In the genomic region with DNA sequence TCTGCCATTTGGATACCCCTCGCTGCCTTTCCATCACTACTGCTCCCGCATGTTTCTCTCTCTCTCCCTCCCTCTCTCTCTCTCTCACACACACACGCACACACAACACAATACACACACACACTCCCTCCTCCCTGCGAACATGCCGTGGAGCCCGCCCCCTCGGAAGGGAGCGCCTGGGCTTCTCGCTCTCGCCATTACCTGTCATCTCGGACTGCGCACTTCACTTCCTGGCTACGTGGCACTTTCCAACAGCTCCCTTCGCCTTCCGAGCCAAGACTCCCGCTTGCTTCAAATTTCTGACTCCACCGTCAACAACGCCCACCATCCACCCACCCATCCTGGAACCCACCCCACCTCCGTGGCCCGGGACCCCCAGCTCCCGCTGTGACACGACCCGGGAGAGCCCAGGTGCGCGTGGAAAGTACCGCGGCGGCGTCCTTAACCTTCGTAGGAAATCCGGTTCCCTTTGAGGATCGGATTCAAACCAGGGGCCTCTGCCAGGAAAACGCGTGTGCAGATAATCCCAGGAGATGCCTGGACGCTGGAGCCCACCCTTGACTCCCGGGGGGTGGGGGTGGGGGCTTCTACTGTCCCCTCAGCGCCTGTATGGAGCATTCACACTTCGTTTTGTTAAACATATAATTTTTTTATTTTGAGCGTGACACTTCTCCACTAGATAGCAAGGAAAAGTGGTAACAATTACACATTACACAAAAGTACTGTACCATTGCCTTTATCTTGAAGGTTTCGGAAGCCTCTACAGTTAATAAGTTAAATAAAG, we compare ENCODE assay signal across 10 cellular contexts. TPM values are rescaled to one million over a fixed set of nuclear protein-coding genes. Genes with fewer than 3 reads are reported as not detected.
DNase-seq lines count a peak whose midpoint lies in the region; ATAC-seq and TF ChIP-seq lines count a peak whose summit lies in the region.
"Had no signal": no experiment of that assay in that cellular context is flagged by ENCODE, and none has a peak within 500 bp of the region (broad histone marks: within the 10 kb centered on the region; RNA-seq: fewer than 3 reads in every experiment).

No MANE protein-coding gene starts in this region.

- intact Hi-C loops in activated B cell treated with CpG ODN at 0.5 μM for 24 hours (cut with micrococcal nuclease) (loop anchor here (2.0 kb wide), 1 partner anchor 18 kb away; no protein-coding TSS in a partner anchor), ovary (cut with DNase I) (loop anchor here in 2 of 4 donors (5.0 to 10.0 kb wide), 3 partner anchors 128 to 161 kb away; no protein-coding TSS in a partner anchor), adrenal gland (cut with DNase I) (no loop called here)

- H3K4me2 ChIP-seq in GM23338 = peak overlapping the region; percentile 84
- peak overlapping the region; percentile 94 for H3K4me2 ChIP-seq in hepatocyte

- no peaks in the 10 kb centered on the region; the same call in 2 of the 3 replicates for H3K9me3 Mint-ChIP-seq in GM23338
- H3K9me3 Mint-ChIP-seq in activated B cell treated with CpG ODN at 0.5 μM for 24 hours = no peaks in the 10 kb centered on the region

- peaks cover 75% of the 10 kb centered on the region for H3K27me3 Mint-ChIP-seq in GM23338 (ENCODE audit: insufficient read depth, low read depth, poor library complexity)
- peaks cover 24% of the 10 kb centered on the region for H3K27me3 Mint-ChIP-seq in activated B cell treated with CpG ODN at 0.5 μM for 24 hours

- in situ Hi-C loops in ACHN (cut with HindIII; ENCODE audit: low pct_ligation_motif_present, low pct_unique_long_range_greater_than_20kb, low sequenced_read_pairs) = no loop called here

- peak overlapping the region; percentile 54 for H3K4me3 ChIP-seq in GM23338
- H3K4me3 ChIP-seq in hepatocyte = peak overlapping the region; percentile 21
- H3K4me3 ChIP-seq in ovary = peak overlapping the region; percentile 28
- no peak overlapping the region for H3K4me3 ChIP-seq in adrenal gland

- H3F3A ChIP-seq in GM23338 (replicated peaks; ENCODE audit: low read depth) = 0 out of 2 replicates have a peak, but pooled peaks cover 5% of the 10 kb centered on the region

- H3K36me3 ChIP-seq in GM23338 (ENCODE audit: insufficient read depth) = no peaks in the 10 kb centered on the region
- H3K36me3 ChIP-seq in hepatocyte (replicated peaks; ENCODE audit: insufficient read depth, low read depth) = no peaks in the 10 kb centered on the region
- no peaks in the 10 kb centered on the region for H3K36me3 ChIP-seq in ovary
- no peaks in the 10 kb centered on the region for H3K36me3 ChIP-seq in adrenal gland (replicated peaks in 1 of 2)

- 3% methylated on average over 28 of the region's 40 CpGs for WGBS in hepatocyte (ENCODE audit: low lambda C conversion rate, missing lambda C conversion rate)
- WGBS in ovary, 3 donors = 18 to 30% (median 21%) methylated on average over 40 of the region's 40 CpGs
- WGBS in adrenal gland, 4 donors = 33 to 43% (median 39%) methylated on average over 32 to 40 of the region's 40 CpGs

- H3K9me3 ChIP-seq in hepatocyte (ENCODE audit: low read depth) (no peaks in the 10 kb centered on the region), ovary (peaks cover 0 to 3% of the 10 kb centered on the region in 2 donors), adrenal gland (replicated peaks in 1 of 3) (no peaks in the 10 kb centered on the region)

- peaks cover 50% of the 10 kb centered on the region for H3K4me1 ChIP-seq in GM23338 (ENCODE audit: insufficient read depth)
- peaks cover 33% of the 10 kb centered on the region for H3K4me1 ChIP-seq in hepatocyte (ENCODE audit: insufficient read depth)
- no peaks in the 10 kb centered on the region for H3K4me1 ChIP-seq in ovary (ENCODE audit: insufficient read depth)
- peaks cover 0 to 8% of the 10 kb centered on the region in 2 donors for H3K4me1 ChIP-seq in adrenal gland (replicated peaks in 1 of 2)

- TF ChIP-seq CTCF in GM23338 (conservative IDR thresholded peaks at IDR 0.05; ENCODE audit: low read depth in 2 of 2) (no peak), activated B cell treated with CpG ODN at 0.5 μM for 24 hours (IDR thresholded peaks at IDR 0.05) (no peak), hepatocyte (IDR thresholded peaks at IDR 0.05; ENCODE audit: poor library complexity) (no peak), ovary (IDR thresholded peaks at IDR 0.05) (no peak), adrenal gland (IDR thresholded peaks at IDR 0.05) (no peak)

- no peaks in the 10 kb centered on the region; the same call in 2 of the 3 replicates for H3K36me3 Mint-ChIP-seq in GM23338 (ENCODE audit: low read depth)
- no peaks in the 10 kb centered on the region for H3K36me3 Mint-ChIP-seq in activated B cell treated with CpG ODN at 0.5 μM for 24 hours (ENCODE audit: low read depth)

- TF ChIP-seq EP300 in ovary (IDR thresholded peaks at IDR 0.05) = no peak

- H3K9me2 ChIP-seq in GM23338 (ENCODE audit: insufficient read depth) (no peaks in the 10 kb centered on the region), hepatocyte (replicated peaks; ENCODE audit: insufficient read depth) (no peaks in the 10 kb centered on the region)

- H3K4me1 Mint-ChIP-seq in GM23338 (peaks cover 35% of the 10 kb centered on the region), activated B cell treated with CpG ODN at 0.5 μM for 24 hours (peaks cover 19% of the 10 kb centered on the region)

- H3K27me3 ChIP-seq in GM23338 (ENCODE audit: insufficient read depth) (peaks cover 94% of the 10 kb centered on the region), hepatocyte (peaks cover 87% of the 10 kb centered on the region), ovary (no peaks in the 10 kb centered on the region), adrenal gland (peaks cover 62% of the 10 kb centered on the region)

- ATAC-seq in GM23338 = peak; percentile 8; the same call in 2 of the 3 replicates
- ATAC-seq in activated B cell treated with CpG ODN at 0.5 μM for 24 hours (ENCODE audit: low read depth) = no peak
- ATAC-seq in HG02642 (IDR thresholded peaks at IDR 0.05; ENCODE audit: poor library complexity, unreplicated experiment) = no peak

- H3K27ac Mint-ChIP-seq in GM23338 = no peak overlapping the region
- H3K27ac Mint-ChIP-seq in activated B cell treated with CpG ODN at 0.5 μM for 24 hours = no peak overlapping the region

- peak overlapping the region; percentile 76 for H3K4me3 Mint-ChIP-seq in GM23338
- peak overlapping the region; percentile 45 for H3K4me3 Mint-ChIP-seq in activated B cell treated with CpG ODN at 0.5 μM for 24 hours

- no peak overlapping the region for H2AFZ ChIP-seq in GM23338
- peak overlapping the region; percentile 78 for H2AFZ ChIP-seq in hepatocyte

- peak; percentile 67 for DNase-seq in GM23338 (ENCODE audit: low spot score)
- no peak for DNase-seq in activated B cell treated with CpG ODN at 0.5 μM for 24 hours
- peak; percentile 62 for DNase-seq in hepatocyte (ENCODE audit: low spot score)
- DNase-seq in ovary = peak; percentile 75 to 83 (median 77)
- DNase-seq in ACHN = no peak
- DNase-seq in adrenal gland = no peak
- DNase-seq: DMS79; NCI-H1417 treated with DMSO at 0.1 percent for 48 hours; stimulated activated CD4-positive, alpha-beta T cell treated with anti-CD3 and anti-CD28 coated beads, Interleukin-1b, Interleukin-23, amount 100 ng/mL, for 48 hours had no signal

- H3K27ac ChIP-seq in GM23338 (ENCODE audit: low read depth) (no peak overlapping the region), hepatocyte (no peak overlapping the region), ovary (peak overlapping the region; percentile 70 to 93), adrenal gland (no peak overlapping the region)

- TF ChIP-seq POLR2A in ovary (IDR thresholded peaks at IDR 0.05) = peak; percentile 14
- no peak for TF ChIP-seq POLR2A in adrenal gland (IDR thresholded peaks at IDR 0.05)

- H3K79me2 ChIP-seq in GM23338 (replicated peaks; ENCODE audit: insufficient read depth) = no peaks in the 10 kb centered on the region
- no peaks in the 10 kb centered on the region for H3K79me2 ChIP-seq in hepatocyte

- CTCF ChIA-PET in activated B cell treated with CpG ODN at 0.5 μM for 24 hours (lab: Charles Lee) = no interaction called here

- POLR2A ChIA-PET in activated B cell treated with CpG ODN at 0.5 μM for 24 hours (lab: Charles Lee) = no interaction called here

- no peaks in the 10 kb centered on the region for H4K20me1 ChIP-seq in GM23338 (replicated peaks; ENCODE audit: insufficient read depth)
- H4K20me1 ChIP-seq in hepatocyte (ENCODE audit: insufficient read depth, poor library complexity, severe bottlenecking) = no peaks in the 10 kb centered on the region

RNA-seq across cellular contexts. Expression of a gene that starts 12.5 kb away (rescaled TPM):
- not detected in 2 replicates for total RNA-seq in GM23338 (2014; rRNA removed; shearing (Covaris generic))
- polyA plus RNA-seq in GM23338 (2016; fragmentation: Nextera tagmentation; extraction: Ambion mirVana) (0.07 and 0.13 TPM in 2 replicates), hepatocyte (0.11 and 0.29 TPM in 2 replicates), ovary (10 to 100 TPM; 21.8 to 78.0 TPM), adrenal gland (not detected)
- total RNA-seq in activated B cell treated with CpG ODN at 0.5 μM for 24 hours (not detected in 2 replicates), hepatocyte (not detected in 2 replicates), ovary (100 to 1,000 TPM in 3 of 7 donors, 10 to 100 TPM in 4; 23.9 to 152 (median 91.5) TPM), adrenal gland (not detected)

Comparison
In these comparisons a context has a peak if more than half of its experiments do, and no peak if none do; other contexts are left out.
1. DNase-seq: peak in GM23338 (single experiment), hepatocyte (single experiment) and ovary (5 of 5); none in activated B cell treated with CpG ODN at 0.5 μM for 24 hours (single experiment), ACHN (single experiment) and adrenal gland (0 of 7).
2. H3K27ac ChIP-seq: peak in ovary (2 of 2); none in GM23338 (single experiment), hepatocyte (single experiment) and adrenal gland (0 of 5).
3. H3K4me3 ChIP-seq: peak in GM23338 (single experiment), hepatocyte (single experiment) and ovary (single experiment); none in adrenal gland (0 of 4).
4. RNA of a gene that starts 12.5 kb away (total RNA-seq): 23.9 to 152 TPM in ovary; not detected in GM23338, not detected in activated B cell treated with CpG ODN at 0.5 μM for 24 hours, not detected in hepatocyte and not detected in adrenal gland; every median in the first group is over 10 times any median in the second.